In genomic region chr11:75097173-75097557, GRCh38 we compare ENCODE assay signal across 9 cellular contexts. TPM values are rescaled to one million over a fixed set of nuclear protein-coding genes. Genes with fewer than 3 reads are reported as not detected.
"Had no signal": no experiment of that assay in that cellular context is flagged by ENCODE, and none has a peak within 500 bp of the region (broad histone marks: within the 10 kb centered on the region; RNA-seq: fewer than 3 reads in every experiment).

No MANE protein-coding gene starts in this region.

- H3K4me3 ChIP-seq: GM12878 had no signal

- ATAC-seq: GM12878 had no signal

- FAIRE-seq: G401.6, GM12878, GM12891, GM12892, GM18507, GM19239 had no signal

- DNase-seq: GDM1, GF-D8 had no signal

RNA-seq across cellular contexts. Expression of gene OR2AT4, which starts 0.5 kb away (rescaled TPM):
- total RNA-seq: G401, GM12878 had no signal

RNA-seq across cellular contexts. Expression of gene SLCO2B1, which starts 53.7 kb away (rescaled TPM):
- total RNA-seq: G401 had no signal
